In the genomic region with DNA sequence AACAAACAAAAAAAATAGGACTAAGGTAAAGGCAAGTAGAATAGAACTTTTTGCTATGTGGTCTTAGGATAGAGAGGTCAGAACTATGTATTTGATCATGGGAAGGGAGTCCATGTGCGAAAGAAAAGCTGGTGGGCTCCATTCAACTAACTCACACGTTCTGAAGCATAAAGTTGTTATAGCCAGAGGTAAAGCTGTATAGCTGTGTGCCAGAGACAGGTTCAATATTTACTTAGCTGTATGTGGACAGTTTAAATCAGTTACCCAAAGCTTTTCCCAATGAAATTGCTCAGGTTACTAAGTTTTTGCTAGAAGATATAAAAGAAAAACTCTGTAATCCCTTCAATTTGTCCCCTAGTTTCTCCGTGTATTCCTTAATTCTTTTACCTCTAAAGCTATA, we compare ENCODE assay signal across 2 cellular contexts.
TF ChIP-seq lines count a peak whose summit lies in the region.

No MANE protein-coding gene starts in this region.

TF ChIP-seq in HepG2, 621 proteins besides CTCF, POLR2A, EP300 and RAD21:
- TF ChIP-seq PHF21A (CRISPR knock-in tag; IDR thresholded peaks at IDR 0.05) (no peak), TCF7 (IDR thresholded peaks at IDR 0.05; ENCODE audit: low read depth) (no peak), NFKB2 (CRISPR knock-in tag; IDR thresholded peaks at IDR 0.05; ENCODE audit: borderline replicate concordance) (no peak)
- TF ChIP-seq, protein P1, sequence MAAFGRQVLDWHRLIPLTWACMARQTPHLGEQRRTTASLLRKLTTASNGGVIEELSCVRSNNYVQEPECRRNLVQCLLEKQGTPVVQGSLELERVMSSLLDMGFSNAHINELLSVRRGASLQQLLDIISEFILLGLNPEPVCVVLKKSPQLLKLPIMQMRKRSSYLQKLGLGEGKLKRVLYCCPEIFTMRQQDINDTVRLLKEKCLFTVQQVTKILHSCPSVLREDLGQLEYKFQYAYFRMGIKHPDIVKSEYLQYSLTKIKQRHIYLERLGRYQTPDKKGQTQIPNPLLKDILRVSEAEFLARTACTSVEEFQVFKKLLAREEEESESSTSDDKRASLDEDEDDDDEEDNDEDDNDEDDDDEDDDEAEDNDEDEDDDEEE (CRISPR knock-in tag; IDR thresholded peaks at IDR 0.05), result no peak

TF ChIP-seq in K562, 482 proteins besides CTCF, POLR2A, EP300 and RAD21:
- no peak for TF ChIP-seq ZEB2 (IDR thresholded peaks at IDR 0.05)
- TF ChIP-seq KAT8 (IDR thresholded peaks at IDR 0.05; ENCODE audit: low read depth), result no peak
- no peak for TF ChIP-seq MCM5 (IDR thresholded peaks at IDR 0.05; ENCODE audit: low read depth)
- TF ChIP-seq, protein P2, sequence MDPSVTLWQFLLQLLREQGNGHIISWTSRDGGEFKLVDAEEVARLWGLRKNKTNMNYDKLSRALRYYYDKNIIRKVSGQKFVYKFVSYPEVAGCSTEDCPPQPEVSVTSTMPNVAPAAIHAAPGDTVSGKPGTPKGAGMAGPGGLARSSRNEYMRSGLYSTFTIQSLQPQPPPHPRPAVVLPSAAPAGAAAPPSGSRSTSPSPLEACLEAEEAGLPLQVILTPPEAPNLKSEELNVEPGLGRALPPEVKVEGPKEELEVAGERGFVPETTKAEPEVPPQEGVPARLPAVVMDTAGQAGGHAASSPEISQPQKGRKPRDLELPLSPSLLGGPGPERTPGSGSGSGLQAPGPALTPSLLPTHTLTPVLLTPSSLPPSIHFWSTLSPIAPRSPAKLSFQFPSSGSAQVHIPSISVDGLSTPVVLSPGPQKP (CRISPR knock-in tag; IDR thresholded peaks at IDR 0.05), result no peak
- TF ChIP-seq, protein P3, sequence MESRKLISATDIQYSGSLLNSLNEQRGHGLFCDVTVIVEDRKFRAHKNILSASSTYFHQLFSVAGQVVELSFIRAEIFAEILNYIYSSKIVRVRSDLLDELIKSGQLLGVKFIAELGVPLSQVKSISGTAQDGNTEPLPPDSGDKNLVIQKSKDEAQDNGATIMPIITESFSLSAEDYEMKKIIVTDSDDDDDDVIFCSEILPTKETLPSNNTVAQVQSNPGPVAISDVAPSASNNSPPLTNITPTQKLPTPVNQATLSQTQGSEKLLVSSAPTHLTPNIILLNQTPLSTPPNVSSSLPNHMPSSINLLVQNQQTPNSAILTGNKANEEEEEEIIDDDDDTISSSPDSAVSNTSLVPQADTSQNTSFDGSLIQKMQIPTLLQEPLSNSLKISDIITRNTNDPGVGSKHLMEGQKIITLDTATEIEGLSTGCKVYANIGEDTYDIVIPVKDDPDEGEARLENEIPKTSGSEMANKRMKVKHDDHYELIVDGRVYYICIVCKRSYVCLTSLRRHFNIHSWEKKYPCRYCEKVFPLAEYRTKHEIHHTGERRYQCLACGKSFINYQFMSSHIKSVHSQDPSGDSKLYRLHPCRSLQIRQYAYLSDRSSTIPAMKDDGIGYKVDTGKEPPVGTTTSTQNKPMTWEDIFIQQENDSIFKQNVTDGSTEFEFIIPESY (CRISPR knock-in tag; IDR thresholded peaks at IDR 0.05), result no peak
- no peak for TF ChIP-seq PCBP2 (IDR thresholded peaks at IDR 0.05; ENCODE audit: low read depth, low read length, poor library complexity, severe bottlenecking)
- TF ChIP-seq, protein P4, sequence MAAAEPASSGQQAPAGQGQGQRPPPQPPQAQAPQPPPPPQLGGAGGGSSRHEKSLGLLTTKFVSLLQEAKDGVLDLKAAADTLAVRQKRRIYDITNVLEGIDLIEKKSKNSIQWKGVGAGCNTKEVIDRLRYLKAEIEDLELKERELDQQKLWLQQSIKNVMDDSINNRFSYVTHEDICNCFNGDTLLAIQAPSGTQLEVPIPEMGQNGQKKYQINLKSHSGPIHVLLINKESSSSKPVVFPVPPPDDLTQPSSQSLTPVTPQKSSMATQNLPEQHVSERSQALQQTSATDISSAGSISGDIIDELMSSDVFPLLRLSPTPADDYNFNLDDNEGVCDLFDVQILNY (CRISPR knock-in tag; IDR thresholded peaks at IDR 0.05), result no peak
- no peak for TF ChIP-seq ARHGAP35 (IDR thresholded peaks at IDR 0.05; ENCODE audit: partially characterized antibody)
- TF ChIP-seq EWSR1 (IDR thresholded peaks at IDR 0.05; ENCODE audit: borderline replicate concordance, low read depth, partially characterized antibody), result no peak
- TF ChIP-seq ZNF766 (CRISPR knock-in tag; conservative IDR thresholded peaks at IDR 0.05), result no peak
- no peak for TF ChIP-seq CSDE1 (IDR thresholded peaks at IDR 0.05)
